15 cellular contexts compared by ENCODE assay signal in genomic region chr14:54713364-54713763, GRCh38.
A peak's percentile ranks its signal among the peaks of the same experiment; 100 is the strongest.
DNase-seq lines count a peak whose midpoint lies in the region; ATAC-seq and TF ChIP-seq lines count a peak whose summit lies in the region.
"Had no signal": no experiment of that assay in that cellular context is flagged by ENCODE, and none has a peak within 500 bp of the region (broad histone marks: within the 10 kb centered on the region; RNA-seq: fewer than 3 reads in every experiment).

No MANE protein-coding gene starts in this region.

- H3K36me3 ChIP-seq in ascending aorta (no peaks in the 10 kb centered on the region), smooth muscle cell (ENCODE audit: low read depth) (no peaks in the 10 kb centered on the region)
- H3K36me3 ChIP-seq: pancreas, upper lobe of right lung had no signal

- TF ChIP-seq CTCF in ascending aorta (IDR thresholded peaks at IDR 0.05) = no peak
- TF ChIP-seq CTCF in smooth muscle cell (IDR thresholded peaks at IDR 0.05; ENCODE audit: borderline replicate concordance, insufficient read depth, poor library complexity, severe bottlenecking) = no peak

- H3K9me3 ChIP-seq in ascending aorta (no peaks in the 10 kb centered on the region), smooth muscle cell (replicated peaks; ENCODE audit: low read depth) (no peaks in the 10 kb centered on the region)
- H3K9me3 ChIP-seq: pancreas, upper lobe of right lung had no signal

- peaks cover 71% of the 10 kb centered on the region for H3K79me2 ChIP-seq in smooth muscle cell (ENCODE audit: low read depth)

- ATAC-seq in left cardiac atrium (peak; percentile 67 to 73), HG02678 (IDR thresholded peaks at IDR 0.05; ENCODE audit: unreplicated experiment) (no peak)
- ATAC-seq: activated T-cell treated with anti-CD3 and anti-CD28 coated beads, Interleukin-2, amount 50 U/mL, for 4 hours; upper lobe of right lung had no signal

- peaks cover 10 to 75% of the 10 kb centered on the region in 2 donors for H3K4me1 ChIP-seq in ascending aorta
- peaks cover 5% of the 10 kb centered on the region for H3K4me1 ChIP-seq in smooth muscle cell (ENCODE audit: low read depth)
- H3K4me1 ChIP-seq: pancreas had no signal

- no peak overlapping the region for H3K9ac ChIP-seq in smooth muscle cell (ENCODE audit: low read depth)

- H3K27me3 ChIP-seq in ascending aorta (no peaks in the 10 kb centered on the region), smooth muscle cell (ENCODE audit: low read depth) (no peaks in the 10 kb centered on the region)
- H3K27me3 ChIP-seq: pancreas, upper lobe of right lung had no signal

- intact Hi-C loops in ascending aorta (cut with DNase I) (loop anchor here (2.0 to 10.0 kb wide), 2 partner anchors 15 to 51 kb away; no protein-coding TSS in a partner anchor), left cardiac atrium (cut with DNase I) (no loop called here)

- peaks cover 9% of the 10 kb centered on the region for H3F3A ChIP-seq in smooth muscle cell (ENCODE audit: low read depth)

- no peak overlapping the region for H2AFZ ChIP-seq in smooth muscle cell (ENCODE audit: low read depth)

- peak overlapping the region; percentile 85 to 91 for H3K27ac ChIP-seq in ascending aorta
- H3K27ac ChIP-seq in smooth muscle cell (ENCODE audit: low read depth) = peak overlapping the region; percentile 64

- H4K20me1 ChIP-seq in smooth muscle cell (ENCODE audit: low read depth) = peaks cover 90% of the 10 kb centered on the region

- H3K4me3 ChIP-seq in ascending aorta (no peak overlapping the region), smooth muscle cell (no peak overlapping the region)
- H3K4me3 ChIP-seq: pancreas, upper lobe of right lung had no signal

- peak; percentile 83 for DNase-seq in AG20443 (ENCODE audit: low spot score)
- DNase-seq in ascending aorta (ENCODE audit: low spot score in 2 of 2) = no peak
- no peak for DNase-seq in left cardiac atrium
- no peak for DNase-seq in smooth muscle cell (lab: John Stamatoyannopoulos, UW; ENCODE audit: unreplicated experiment)
- no peak for DNase-seq in activated T-cell treated with anti-CD3 and anti-CD28 coated beads, Interleukin-2, amount 50 U/mL, for 48 hours
- no peak for DNase-seq in DMS114 treated with DMSO at 0.1 percent for 48 hours (lab: John Stamatoyannopoulos, UW; ENCODE audit: unreplicated experiment)
- no peak for DNase-seq in NCI-H1105 (lab: John Stamatoyannopoulos, UW)
- DNase-seq: activated CD4-positive, alpha-beta T cell treated with anti-CD3 and anti-CD28 coated beads for 48 hours; activated T-cell treated with anti-CD3 and anti-CD28 coated beads, Interleukin-2, amount 50 U/mL, for 4 hours; NCI-H2029 treated with DMSO at 0.1 percent for 48 hours; pancreas; SHP77; T1000; upper lobe of right lung had no signal

- H3K4me2 ChIP-seq in smooth muscle cell = peak overlapping the region; percentile 44
